8 cellular contexts compared by ENCODE assay signal in genomic region chr2:100984892-100985307, GRCh38. TPM values are rescaled to one million over a fixed set of nuclear protein-coding genes. Genes with fewer than 3 reads are reported as not detected.
A peak's percentile ranks its signal among the peaks of the same experiment; 100 is the strongest.
DNase-seq lines count a peak whose midpoint lies in the region; ATAC-seq and TF ChIP-seq lines count a peak whose summit lies in the region.

No MANE protein-coding gene starts in this region.

- H3K27me3 Mint-ChIP-seq in activated CD8-positive, alpha-beta T cell treated with anti-CD3 and anti-CD28 coated beads for 36 hours: no peaks in the 10 kb centered on the region
- peaks cover 4% of the 10 kb centered on the region for H3K27me3 Mint-ChIP-seq in memory B cell

- H3K9me3 Mint-ChIP-seq in activated CD8-positive, alpha-beta T cell treated with anti-CD3 and anti-CD28 coated beads for 36 hours: no peaks in the 10 kb centered on the region
- H3K9me3 Mint-ChIP-seq in memory B cell: no peaks in the 10 kb centered on the region

- H3K4me3 Mint-ChIP-seq in activated CD8-positive, alpha-beta T cell treated with anti-CD3 and anti-CD28 coated beads for 36 hours: no peak overlapping the region
- no peak overlapping the region for H3K4me3 Mint-ChIP-seq in memory B cell

- H3K9me3 ChIP-seq in effector memory CD4-positive, alpha-beta T cell (ENCODE audit: control insufficient read depth, low read length): no peaks in the 10 kb centered on the region

- CTCF ChIA-PET in activated CD8-positive, alpha-beta T cell treated with anti-CD3 and anti-CD28 coated beads for 36 hours (lab: Charles Lee): interaction anchor here (0.6 to 4.2 kb wide), 5 partner anchors 254 to 391 kb away, joined by 3 to 61 read pairs (median 8); no protein-coding TSS in a partner anchor

- no peaks in the 10 kb centered on the region for H3K36me3 ChIP-seq in effector memory CD4-positive, alpha-beta T cell (ENCODE audit: control insufficient read depth, insufficient read depth, low read length)

- intact Hi-C loops in activated CD8-positive, alpha-beta T cell treated with anti-CD3 and anti-CD28 coated beads for 36 hours (cut with micrococcal nuclease): loop anchor here (2.0 kb wide), 2 partner anchors 254 to 374 kb away; no protein-coding TSS in a partner anchor

- H3K27me3 ChIP-seq in effector memory CD4-positive, alpha-beta T cell (replicated peaks; ENCODE audit: control insufficient read depth, insufficient read depth, low read length, poor library complexity, severe bottlenecking): no peaks in the 10 kb centered on the region

- H3K27ac Mint-ChIP-seq in activated CD8-positive, alpha-beta T cell treated with anti-CD3 and anti-CD28 coated beads for 36 hours: no peak overlapping the region
- H3K27ac Mint-ChIP-seq in memory B cell: no peak overlapping the region

- peak; percentile 73 for ATAC-seq in HG02642 (IDR thresholded peaks at IDR 0.05; ENCODE audit: poor library complexity, unreplicated experiment)
- peak; percentile 88 for ATAC-seq in activated CD8-positive, alpha-beta T cell treated with anti-CD3 and anti-CD28 coated beads for 36 hours
- peak; percentile 87 for ATAC-seq in memory B cell (ENCODE audit: low read depth)
- no peak for ATAC-seq in GM21447 (IDR thresholded peaks at IDR 0.05; ENCODE audit: unreplicated experiment)

- H3K4me3 ChIP-seq in effector memory CD4-positive, alpha-beta T cell (ENCODE audit: insufficient read depth, low read depth, low read length, poor library complexity, severe bottlenecking): no peak overlapping the region

- DNase-seq in DMS53 treated with DMSO at 0.1 percent for 48 hours (lab: John Stamatoyannopoulos, UW; ENCODE audit: unreplicated experiment) (peak; percentile 84), NCI-H69 (lab: John Stamatoyannopoulos, UW) (peak; percentile 68), memory B cell (ENCODE audit: low spot score in 2 of 2) (peak; percentile 72 to 76)
- peak; percentile 85 for DNase-seq in activated CD8-positive, alpha-beta T cell treated with anti-CD3 and anti-CD28 coated beads for 36 hours
- peak; percentile 47 to 66 (median 57) for DNase-seq in effector memory CD4-positive, alpha-beta T cell
- peak; percentile 34 to 41 for DNase-seq in stimulated activated CD8-positive, alpha-beta memory T cell treated with anti-CD3 and anti-CD28 coated beads, Interleukin-15, amount 100 ng/mL, for 48 hours (ENCODE audit: low read depth in 2 of 2)

- no peaks in the 10 kb centered on the region for H3K4me1 ChIP-seq in effector memory CD4-positive, alpha-beta T cell (ENCODE audit: control insufficient read depth, insufficient read depth, low read length, poor library complexity, severe bottlenecking)

- H3K4me1 Mint-ChIP-seq in activated CD8-positive, alpha-beta T cell treated with anti-CD3 and anti-CD28 coated beads for 36 hours (ENCODE audit: low read depth): no peaks in the 10 kb centered on the region
- H3K4me1 Mint-ChIP-seq in memory B cell: peaks cover 4% of the 10 kb centered on the region

- H3K36me3 Mint-ChIP-seq in activated CD8-positive, alpha-beta T cell treated with anti-CD3 and anti-CD28 coated beads for 36 hours (ENCODE audit: low read depth): peaks cover 1% of the 10 kb centered on the region
- no peaks in the 10 kb centered on the region for H3K36me3 Mint-ChIP-seq in memory B cell

- POLR2A ChIA-PET in activated CD8-positive, alpha-beta T cell treated with anti-CD3 and anti-CD28 coated beads for 36 hours (lab: Charles Lee): no interaction called here

- peak; percentile 85 for TF ChIP-seq CTCF in activated CD8-positive, alpha-beta T cell treated with anti-CD3 and anti-CD28 coated beads for 36 hours (IDR thresholded peaks at IDR 0.05)

- H3K27ac ChIP-seq in effector memory CD4-positive, alpha-beta T cell (ENCODE audit: insufficient read depth, low read length, poor library complexity, severe bottlenecking): no peak overlapping the region

RNA-seq across cellular contexts. Expression of gene RPL31, which starts 17.2 kb away (rescaled TPM):
- 1,000 to 10,000 TPM; 1,667 to 1,859 TPM for total RNA-seq in activated CD8-positive, alpha-beta T cell treated with anti-CD3 and anti-CD28 coated beads for 36 hours
